ENCODE assay signal across 28 cellular contexts in the genomic region with DNA sequence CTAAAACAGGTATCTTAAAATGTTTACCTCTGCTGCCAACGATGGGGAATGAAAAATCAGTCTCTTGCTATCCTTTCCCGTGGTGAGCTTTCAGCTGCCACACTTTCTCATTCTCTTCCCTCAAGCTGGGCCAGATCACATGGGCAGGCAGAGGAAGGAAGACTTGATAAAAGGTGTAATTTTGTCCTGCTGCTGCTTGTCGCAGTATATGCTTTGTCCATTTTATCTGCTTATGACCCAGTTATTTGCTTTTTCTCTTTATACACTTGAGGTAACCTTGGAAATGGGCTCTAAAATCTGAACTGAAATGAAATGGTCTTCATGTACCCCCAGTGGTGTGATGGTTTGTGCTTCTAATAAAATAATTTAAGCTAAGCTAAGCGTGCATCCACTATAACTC.
"Had no signal": no experiment of that assay in that cellular context is flagged by ENCODE, and none has a peak within 500 bp of the region (broad histone marks: within the 10 kb centered on the region; RNA-seq: fewer than 3 reads in every experiment).

No MANE protein-coding gene starts in this region.

- DNase-seq: activated CD4-positive, alpha-beta memory T cell treated with anti-CD3 and anti-CD28 coated beads for 36 hours; activated CD4-positive, alpha-beta T cell treated with anti-CD3 and anti-CD28 coated beads, Interleukin-2, amount 10 ng/mL, durations not matched to agents 24 days and 14 days; activated CD8-positive, alpha-beta memory T cell treated with anti-CD3 and anti-CD28 coated beads, Interleukin-2, amount 50 U/mL, for 4 hours; activated effector memory CD4-positive, alpha-beta T cell treated with anti-CD3 and anti-CD28 coated beads, Interleukin-2, amount 50 U/mL, for 16 hours; activated naive CD4-positive, alpha-beta T cell treated with anti-CD3 and anti-CD28 coated beads for 36 hours; activated naive CD8-positive, alpha-beta T cell treated with anti-CD3 and anti-CD28 coated beads for 36 hours; activated T-cell treated with anti-CD3 and anti-CD28 coated beads, Interleukin-2, amount 50 U/mL, for 1 hour; adrenal gland; aorta; body of pancreas; cortex of kidney; effector memory CD8-positive, alpha-beta T cell; foreskin fibroblast; heart left ventricle; left ventricle myocardium inferior; mesendoderm; natural killer cell; stimulated activated CD4-positive, alpha-beta T cell treated with anti-CD3 and anti-CD28 coated beads, Interleukin-2, amount 100 ng/mL, for 24 hours; stimulated activated naive B cell treated with anti-CD40 and anti-IgM and Interleukin-4, amounts not matched to agents 10 μg/mL and 1 μg/mL and 100 μg/mL, for 72 hours; stomach; T1000; thyroid gland; upper lobe of left lung; WERI-Rb-1 had no signal

- H3K4me3 ChIP-seq: adrenal gland, body of pancreas, heart left ventricle, left ventricle myocardium inferior, lung, right atrium auricular region, smooth muscle cell, stomach, thyroid gland, upper lobe of left lung had no signal

- H3K36me3 ChIP-seq: adrenal gland, heart left ventricle, left ventricle myocardium inferior, right atrium auricular region, stomach, thyroid gland, upper lobe of left lung, WERI-Rb-1 had no signal

- H3K27ac ChIP-seq: adrenal gland, body of pancreas, heart left ventricle, left ventricle myocardium inferior, right atrium auricular region, stomach, thyroid gland, upper lobe of left lung, WERI-Rb-1 had no signal

- H3K9me3 ChIP-seq: adrenal gland, body of pancreas, heart left ventricle, left ventricle myocardium inferior, right atrium auricular region, stomach, thyroid gland had no signal

- H3K27me3 ChIP-seq: adrenal gland, body of pancreas, heart left ventricle, right atrium auricular region, stomach, thyroid gland, upper lobe of left lung had no signal

- H3K4me1 ChIP-seq: adrenal gland, body of pancreas, heart left ventricle, left ventricle myocardium inferior, right atrium auricular region, stomach, thyroid gland, upper lobe of left lung had no signal

- ATAC-seq: activated CD4-positive, CD25-positive, alpha-beta regulatory T cell treated with anti-CD3 and anti-CD28 coated beads, Interleukin-2, amount 50 U/mL, for 24 hours; body of pancreas; effector memory CD8-positive, alpha-beta T cell; heart left ventricle; natural killer cell; stimulated activated naive B cell treated with anti-CD40 and anti-IgM and Interleukin-4, amounts not matched to agents 10 μg/mL and 1 μg/mL and 100 μg/mL, for 72 hours had no signal
